ENCODE assay signal across 22 cellular contexts in the genomic region with DNA sequence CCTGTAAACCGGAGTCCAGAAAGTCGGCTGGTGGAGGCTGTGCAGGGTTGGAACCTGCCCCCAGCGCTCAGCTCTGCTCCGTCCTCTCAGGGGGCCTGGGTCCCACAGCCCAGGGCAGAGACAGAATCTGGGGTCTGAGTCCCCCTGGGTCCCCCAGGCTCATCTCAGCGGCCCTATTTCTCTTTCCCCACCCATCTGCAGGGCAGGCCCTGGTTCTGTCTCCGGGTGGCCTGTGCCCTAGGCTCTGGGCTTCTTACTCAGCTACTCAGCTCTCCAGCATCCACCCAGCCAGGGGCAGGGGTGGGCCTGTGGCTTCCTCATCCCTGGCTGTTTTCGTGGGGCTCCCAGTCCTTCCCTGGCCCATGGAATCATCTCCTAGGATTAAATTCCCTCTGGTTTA.
"Had no signal": no experiment of that assay in that cellular context is flagged by ENCODE, and none has a peak within 500 bp of the region (broad histone marks: within the 10 kb centered on the region; RNA-seq: fewer than 3 reads in every experiment).

No MANE protein-coding gene starts in this region.

- H3K4me1 ChIP-seq: adrenal gland, ascending aorta, right lobe of liver, thyroid gland had no signal

- H3K27ac ChIP-seq: adrenal gland, ascending aorta, hepatocyte, right lobe of liver, thyroid gland, WERI-Rb-1 had no signal

- H3K36me3 ChIP-seq: adrenal gland, ascending aorta, right lobe of liver, thyroid gland, WERI-Rb-1 had no signal

- DNase-seq: activated CD4-positive, alpha-beta T cell treated with anti-CD3 and anti-CD28 coated beads, Interleukin-2, amount 10 ng/mL, durations not matched to agents 7 days and 5 days; activated CD4-positive, CD25-positive, alpha-beta regulatory T cell treated with anti-CD3 and anti-CD28 coated beads, Interleukin-2, amount 50 U/mL, for 72 hours; activated CD8-positive, alpha-beta memory T cell treated with anti-CD3 and anti-CD28 coated beads, Interleukin-2, amount 10 ng/mL, durations not matched to agents 7 days and 5 days; activated CD8-positive, alpha-beta T cell treated with anti-CD3 and anti-CD28 coated beads for 36 hours; activated T-cell treated with anti-CD3 and anti-CD28 coated beads for 4 hours; adrenal gland; effector memory CD4-positive, alpha-beta T cell; foreskin melanocyte; left ventricle myocardium superior; nucleus accumbens; small intestine; stimulated activated CD4-positive, alpha-beta T cell treated with anti-CD3 and anti-CD28 coated beads, Interleukin-2, amount 100 ng/mL, for 48 hours; stimulated activated naive CD4-positive, alpha-beta T cell; thyroid gland; WERI-Rb-1 had no signal

- H3K4me3 ChIP-seq: adrenal gland, ascending aorta, hepatocyte, right lobe of liver, thyroid gland had no signal

- H3K27ac Mint-ChIP-seq: activated CD4-positive, alpha-beta T cell treated with anti-CD3 and anti-CD28 coated beads, Interleukin-2, amount 10 ng/mL, durations not matched to agents 7 days and 5 days; activated CD8-positive, alpha-beta memory T cell treated with anti-CD3 and anti-CD28 coated beads, Interleukin-2, amount 10 ng/mL, durations not matched to agents 7 days and 5 days; activated CD8-positive, alpha-beta T cell treated with anti-CD3 and anti-CD28 coated beads for 36 hours; activated naive CD8-positive, alpha-beta T cell; nephron had no signal

- H3K4me1 Mint-ChIP-seq: central memory CD8-positive, alpha-beta T cell had no signal

- ATAC-seq: activated CD8-positive, alpha-beta memory T cell treated with anti-CD3 and anti-CD28 coated beads, Interleukin-2, amount 10 ng/mL, durations not matched to agents 7 days and 5 days; activated CD8-positive, alpha-beta T cell treated with anti-CD3 and anti-CD28 coated beads for 36 hours; esophagus mucosa; left ventricle myocardium superior had no signal

- H3K9me3 Mint-ChIP-seq: activated CD4-positive, alpha-beta T cell treated with anti-CD3 and anti-CD28 coated beads, Interleukin-2, amount 10 ng/mL, durations not matched to agents 7 days and 5 days; activated CD8-positive, alpha-beta T cell treated with anti-CD3 and anti-CD28 coated beads for 36 hours; central memory CD8-positive, alpha-beta T cell; nephron had no signal

- H3K27me3 ChIP-seq: adrenal gland, ascending aorta, right lobe of liver, thyroid gland had no signal

- H3K4me3 Mint-ChIP-seq: activated CD4-positive, alpha-beta T cell treated with anti-CD3 and anti-CD28 coated beads, Interleukin-2, amount 10 ng/mL, durations not matched to agents 7 days and 5 days; activated CD8-positive, alpha-beta memory T cell treated with anti-CD3 and anti-CD28 coated beads, Interleukin-2, amount 10 ng/mL, durations not matched to agents 7 days and 5 days; activated CD8-positive, alpha-beta T cell treated with anti-CD3 and anti-CD28 coated beads for 36 hours; activated naive CD8-positive, alpha-beta T cell; central memory CD8-positive, alpha-beta T cell; nephron had no signal

- H3K9me3 ChIP-seq: adrenal gland, ascending aorta, right lobe of liver, thyroid gland had no signal

- H3K27me3 Mint-ChIP-seq: activated CD4-positive, alpha-beta T cell treated with anti-CD3 and anti-CD28 coated beads, Interleukin-2, amount 10 ng/mL, durations not matched to agents 7 days and 5 days; activated CD8-positive, alpha-beta memory T cell treated with anti-CD3 and anti-CD28 coated beads, Interleukin-2, amount 10 ng/mL, durations not matched to agents 7 days and 5 days had no signal
